Comparison of ENCODE assay signal across 21 cellular contexts in the genomic region with DNA sequence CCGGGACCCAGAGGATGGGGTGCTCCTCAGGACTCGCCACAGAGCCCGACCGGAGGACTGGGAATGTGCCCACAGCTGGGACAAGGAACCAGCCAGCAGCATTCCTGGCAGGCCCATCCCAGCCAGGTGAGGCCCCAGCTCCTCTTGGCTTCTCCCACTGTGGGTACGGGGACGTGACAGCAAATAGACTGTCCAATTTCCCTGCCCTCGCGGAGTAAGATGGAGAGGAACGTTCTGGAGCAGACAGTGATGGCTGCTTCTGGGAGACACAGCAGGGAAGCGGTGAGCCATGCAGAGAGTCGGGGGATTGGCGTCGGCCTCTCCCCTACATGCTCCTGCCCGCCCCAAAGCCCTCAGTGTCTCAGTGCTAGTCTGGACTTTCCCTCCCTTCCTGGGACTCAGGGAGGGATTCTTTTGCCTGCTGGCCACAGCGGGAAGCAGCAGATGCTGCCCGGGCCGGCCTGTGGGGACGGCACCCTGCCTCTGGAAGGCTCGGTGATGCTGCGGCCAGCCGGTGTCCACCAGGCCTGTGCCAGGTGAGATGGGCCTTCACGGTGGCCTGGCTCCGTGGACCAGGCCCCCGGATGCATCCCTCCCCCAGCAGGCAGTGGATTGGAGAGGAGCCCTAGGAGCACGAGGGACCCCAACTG.
DNase-seq lines count a peak whose midpoint lies in the region; ATAC-seq and TF ChIP-seq lines count a peak whose summit lies in the region.
"Had no signal": no experiment of that assay in that cellular context is flagged by ENCODE, and none has a peak within 500 bp of the region (broad histone marks: within the 10 kb centered on the region; RNA-seq: fewer than 3 reads in every experiment).

No MANE protein-coding gene starts in this region.

- no peak for ATAC-seq in Right ventricle myocardium inferior
- no peak for ATAC-seq in left ventricle myocardium superior
- no peak for ATAC-seq in GM18867 (IDR thresholded peaks at IDR 0.05; ENCODE audit: unreplicated experiment)
- ATAC-seq: CD8-positive, alpha-beta T cell; GM12878 had no signal

- no peak overlapping the region for H3K23ac ChIP-seq in mesenchymal stem cell (ENCODE audit: low read length in 2 of 2)

- TF ChIP-seq CTCF in chondrocyte (IDR thresholded peaks at IDR 0.05), result no peak
- TF ChIP-seq CTCF in spleen (IDR thresholded peaks at IDR 0.05 in 8 of 11, conservative IDR thresholded peaks at IDR 0.05 in 3 of 11), result no peak
- no peak for TF ChIP-seq CTCF in tibial nerve (IDR thresholded peaks at IDR 0.05)

- peak overlapping the region; percentile 43 for H2BK120ac ChIP-seq in mesenchymal stem cell (ENCODE audit: low read depth, low read length)

- no peak overlapping the region for H3K9ac ChIP-seq in mesenchymal stem cell (ENCODE audit: low read length)
- H3K9ac ChIP-seq: BLaER1 had no signal

- H2AFZ ChIP-seq in mesenchymal stem cell (ENCODE audit: low read depth, low read length), result no peak overlapping the region

- H3K27ac Mint-ChIP-seq in chondrocyte (ENCODE audit: unreplicated experiment), result no peak overlapping the region
- H3K27ac Mint-ChIP-seq: B cell; CD8-positive, alpha-beta T cell had no signal

- 97% methylated on average over 25 of the region's 25 CpGs for WGBS in mesenchymal stem cell
- 91 to 99% (median 94%) methylated on average over 16 to 25 of the region's 25 CpGs for WGBS in spleen, 5 donors
- 90 to 91% methylated on average over 14 to 22 of the region's 25 CpGs for WGBS in tibial nerve, 2 donors

- H3K9me3 Mint-ChIP-seq in chondrocyte (ENCODE audit: low read depth), result peaks cover 3% of the 10 kb centered on the region

- H3K36me3 ChIP-seq in mesenchymal stem cell (ENCODE audit: control insufficient read depth in 1 of 2, insufficient read depth in 2 of 2, low read depth in 1 of 2, low read length in 2 of 2) (peaks cover 0 to 13% of the 10 kb centered on the region in 2 experiments), spleen (no peaks in the 10 kb centered on the region), tibial nerve (peaks cover 0 to 4% (median 0%) of the 10 kb centered on the region in 3 donors)
- H3K36me3 ChIP-seq: BLaER1 had no signal

- peak overlapping the region in 1 of 2 experiments; percentile 21 for H2BK12ac ChIP-seq in mesenchymal stem cell (ENCODE audit: low read length in 2 of 2)

- H3K4me3 Mint-ChIP-seq in chondrocyte (ENCODE audit: unreplicated experiment), result no peak overlapping the region
- H3K4me3 Mint-ChIP-seq: B cell; CD4-positive, CD25-positive, alpha-beta regulatory T cell; CD8-positive, alpha-beta T cell had no signal

- no peak overlapping the region for H2BK15ac ChIP-seq in mesenchymal stem cell (ENCODE audit: low read depth, poor library complexity, severe bottlenecking)

- no peaks in the 10 kb centered on the region for H3K27me3 Mint-ChIP-seq in chondrocyte (ENCODE audit: low read depth)
- H3K27me3 Mint-ChIP-seq: CD4-positive, CD25-positive, alpha-beta regulatory T cell had no signal

- H3K9me3 ChIP-seq in mesenchymal stem cell (ENCODE audit: control insufficient read depth, low read length) (peaks cover 13% of the 10 kb centered on the region), spleen (peaks cover 0 to 14% (median 9%) of the 10 kb centered on the region in 8 donors), tibial nerve (peaks cover 0 to 6% (median 0%) of the 10 kb centered on the region in 4 donors)

- H3K4me1 Mint-ChIP-seq in chondrocyte (ENCODE audit: low read depth), result peaks cover 15% of the 10 kb centered on the region

- H3K4me3 ChIP-seq in mesenchymal stem cell (ENCODE audit: insufficient read depth in 1 of 2, low read depth in 1 of 2, low read length in 2 of 2) (no peak overlapping the region), spleen (no peak overlapping the region), tibial nerve (no peak overlapping the region)
- H3K4me3 ChIP-seq: BLaER1, GM12878 had no signal

- TF ChIP-seq POLR2A in spleen (IDR thresholded peaks at IDR 0.05), result no peak
- no peak for TF ChIP-seq POLR2A in tibial nerve (IDR thresholded peaks at IDR 0.05)

- DNase-seq in Right ventricle myocardium inferior (ENCODE audit: missing footprints) (peak; percentile 31), left ventricle myocardium superior (no peak), chondrocyte (ENCODE audit: low spot score) (peak; percentile 79), mesenchymal stem cell (no peak), spleen (peak; percentile 54), NCI-H1930 (lab: John Stamatoyannopoulos, UW) (no peak), tibial nerve (ENCODE audit: low spot score in 2 of 2) (no peak)
- DNase-seq: CD4-positive, CD25-positive, alpha-beta regulatory T cell; CD8-positive, alpha-beta T cell; DMS 273 treated with DMSO at 0.1 percent for 48 hours; DMS79; EL; GDM1; GOT3; HCEC 1CT had no signal

- no peak overlapping the region for H2AK5ac ChIP-seq in mesenchymal stem cell (ENCODE audit: low read length, severe bottlenecking)

- no peak overlapping the region for H4K8ac ChIP-seq in mesenchymal stem cell (ENCODE audit: low read length)

- H4K91ac ChIP-seq in mesenchymal stem cell (ENCODE audit: low read length), result peak overlapping the region; percentile 58

- intact Hi-C loops in Right ventricle myocardium inferior (cut with DNase I), result no loop called here
- intact Hi-C loops in left ventricle myocardium superior (cut with micrococcal nuclease), result no loop called here
- intact Hi-C loops in spleen (cut with DNase I; ENCODE audit: low total_unique reads), result no loop called here

- H3K27ac ChIP-seq in mesenchymal stem cell (ENCODE audit: low read length, poor library complexity, severe bottlenecking) (no peak overlapping the region), spleen (no peak overlapping the region), tibial nerve (no peak overlapping the region)
- H3K27ac ChIP-seq: 22Rv1, BLaER1, C4-2B had no signal

- no peak overlapping the region for H3K14ac ChIP-seq in mesenchymal stem cell (ENCODE audit: low read length in 2 of 2)

- H3K79me1 ChIP-seq in mesenchymal stem cell (replicated peaks; ENCODE audit: low read length, poor library complexity, severe bottlenecking), result no peaks in the 10 kb centered on the region

- TF ChIP-seq EP300 in tibial nerve (IDR thresholded peaks at IDR 0.05), result no peak

- no peak overlapping the region for H2BK5ac ChIP-seq in mesenchymal stem cell (ENCODE audit: low read depth, low read length, poor library complexity, severe bottlenecking)

- no peak overlapping the region for H3K4me2 ChIP-seq in mesenchymal stem cell (ENCODE audit: low read length, poor library complexity, severe bottlenecking)
- H3K4me2 ChIP-seq: BLaER1 had no signal

- H3K27me3 ChIP-seq in mesenchymal stem cell (ENCODE audit: control insufficient read depth in 1 of 2, insufficient read depth in 1 of 2, low read length in 2 of 2) (no peaks in the 10 kb centered on the region), spleen (replicated peaks in 1 of 7) (no peaks in the 10 kb centered on the region), tibial nerve (no peaks in the 10 kb centered on the region)
- H3K27me3 ChIP-seq: BLaER1 had no signal

- peaks cover 19% of the 10 kb centered on the region for H3K4me1 ChIP-seq in mesenchymal stem cell (ENCODE audit: control insufficient read depth, insufficient read depth, low read depth, low read length)
- H3K4me1 ChIP-seq in spleen, result peaks cover 9 to 16% (median 13%) of the 10 kb centered on the region in 6 donors
- H3K4me1 ChIP-seq in tibial nerve, result peaks cover 0 to 6% (median 4%) of the 10 kb centered on the region in 4 donors

- no peak overlapping the region for H3K18ac ChIP-seq in mesenchymal stem cell (ENCODE audit: low read depth in 1 of 2, low read length in 2 of 2)

- H3K36me3 Mint-ChIP-seq in chondrocyte (ENCODE audit: low read depth), result peaks cover 2% of the 10 kb centered on the region
- H3K36me3 Mint-ChIP-seq: CD4-positive, CD25-positive, alpha-beta regulatory T cell; CD8-positive, alpha-beta T cell had no signal

- no peak overlapping the region for H3K4ac ChIP-seq in mesenchymal stem cell (ENCODE audit: low read depth in 1 of 2, low read length in 2 of 2)

Comparison
In these comparisons a context has a peak if more than half of its experiments do, and no peak if none do; other contexts are left out.
1. DNase-seq: peak in Right ventricle myocardium inferior (single experiment), chondrocyte (single experiment) and spleen (single experiment); none in left ventricle myocardium superior (single experiment), mesenchymal stem cell (single experiment), NCI-H1930 (0 of 2) and tibial nerve (0 of 2).